ENCODE assay signal across 8 cellular contexts in the genomic region with DNA sequence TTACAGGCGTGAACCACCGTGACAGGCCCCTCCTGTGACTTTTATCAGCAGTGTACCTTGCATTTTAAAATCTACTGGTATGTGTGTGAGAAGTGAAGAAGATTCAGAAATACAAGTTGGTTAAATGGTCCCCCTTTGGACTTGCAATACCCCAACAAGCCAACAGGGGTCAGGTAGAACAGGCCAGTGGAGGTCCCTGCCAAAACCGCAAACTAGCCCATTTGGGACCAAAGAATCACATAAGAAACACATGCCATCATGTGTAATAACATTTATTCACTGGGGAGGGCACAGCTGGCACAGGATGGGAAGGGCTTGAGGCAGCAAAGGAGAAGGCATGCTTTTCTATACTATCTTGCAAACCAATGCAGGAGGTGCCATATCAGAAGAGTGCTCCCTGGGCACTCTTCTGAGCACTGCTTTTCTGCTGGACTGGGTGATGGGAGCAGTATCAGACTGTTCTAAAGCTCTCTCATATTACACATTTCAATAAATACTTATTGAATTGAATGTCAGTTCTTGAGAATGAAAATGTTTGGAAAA.
DNase-seq lines count a peak whose midpoint lies in the region; ATAC-seq and TF ChIP-seq lines count a peak whose summit lies in the region.

No MANE protein-coding gene starts in this region.

- H3K27me3 ChIP-seq in RWPE2 (ENCODE audit: insufficient read depth, poor library complexity, severe bottlenecking): no peaks in the 10 kb centered on the region
- H3K27me3 ChIP-seq in mammary epithelial cell (ENCODE audit: insufficient read depth, low read length): no peaks in the 10 kb centered on the region
- H3K27me3 ChIP-seq in mesenchymal stem cell (ENCODE audit: control insufficient read depth in 1 of 2, insufficient read depth in 1 of 2, low read length in 2 of 2): no peaks in the 10 kb centered on the region
- no peaks in the 10 kb centered on the region for H3K27me3 ChIP-seq in vagina

- H2BK12ac ChIP-seq in mesenchymal stem cell (ENCODE audit: low read length in 2 of 2): no peak overlapping the region

- in situ Hi-C loops in mammary epithelial cell (cut with MboI; ENCODE audit: low sequenced_read_pairs in 2 of 2): no loop called here

- no peak overlapping the region for H3K4ac ChIP-seq in mesenchymal stem cell (ENCODE audit: low read depth in 1 of 2, low read length in 2 of 2)

- H3K9me3 ChIP-seq in RWPE2 (ENCODE audit: severe bottlenecking): no peaks in the 10 kb centered on the region
- H3K9me3 ChIP-seq in mammary epithelial cell (replicated peaks; ENCODE audit: insufficient read depth, low read length): no peaks in the 10 kb centered on the region
- no peaks in the 10 kb centered on the region for H3K9me3 ChIP-seq in mesenchymal stem cell (ENCODE audit: control insufficient read depth, low read length)
- H3K9me3 ChIP-seq in vagina: no peaks in the 10 kb centered on the region

- dilution Hi-C loops in mammary epithelial cell (cut with HindIII; ENCODE audit: low sequenced_read_pairs): no loop called here

- H3K4me1 ChIP-seq in RWPE2 (ENCODE audit: insufficient read depth, poor library complexity, severe bottlenecking) (no peaks in the 10 kb centered on the region), mammary epithelial cell (ENCODE audit: insufficient read depth, low read length) (peaks cover 6% of the 10 kb centered on the region), mesenchymal stem cell (ENCODE audit: control insufficient read depth, insufficient read depth, low read depth, low read length) (peaks cover 2% of the 10 kb centered on the region), vagina (peaks cover 58% of the 10 kb centered on the region)

- CTCF ChIA-PET in mammary epithelial cell (lab: Charles Lee; ENCODE audit: low non-redundant PET): no interaction called here

- BruUV-seq in mammary epithelial cell (replicated peaks; lab: Mats Ljungman, UMichigan): no TSS peak

- WGBS in mammary epithelial cell (ENCODE audit: low coverage, missing lambda C conversion rate): 100% methylated on average over 3 of the region's 3 CpGs
- 86% methylated on average over 3 of the region's 3 CpGs for WGBS in mesenchymal stem cell

- no peak for ATAC-seq in RWPE2 (ENCODE audit: low read depth)
- ATAC-seq in HG03039 (IDR thresholded peaks at IDR 0.05; ENCODE audit: unreplicated experiment): no peak
- no peak for ATAC-seq in GM19324 (IDR thresholded peaks at IDR 0.05; ENCODE audit: low FRiP score, unreplicated experiment)

- H4K91ac ChIP-seq in mesenchymal stem cell (ENCODE audit: low read length): no peak overlapping the region

- no peak overlapping the region for H3K14ac ChIP-seq in mesenchymal stem cell (ENCODE audit: low read length in 2 of 2)

- no peak overlapping the region for H2AK5ac ChIP-seq in mesenchymal stem cell (ENCODE audit: low read length, severe bottlenecking)

- H3K4me3 ChIP-seq in RWPE2 (ENCODE audit: severe bottlenecking) (no peak overlapping the region), mammary epithelial cell (replicated peaks in 1 of 3; ENCODE audit: insufficient read depth in 1 of 3, low read depth in 2 of 3, low read length in 3 of 3) (no peak overlapping the region), mesenchymal stem cell (ENCODE audit: insufficient read depth in 1 of 2, low read depth in 1 of 2, low read length in 2 of 2) (no peak overlapping the region), vagina (no peak overlapping the region)

- TF ChIP-seq CTCF in RWPE2 (IDR thresholded peaks at IDR 0.05; ENCODE audit: poor library complexity, severe bottlenecking): peak; percentile 51
- TF ChIP-seq CTCF in mammary epithelial cell (conservative IDR thresholded peaks at IDR 0.05 in 1 of 2, IDR thresholded peaks at IDR 0.05 in 1 of 2; ENCODE audit: extremely low read depth in 1 of 2, insufficient read depth in 1 of 2, low read depth in 1 of 2, low read length in 2 of 2): peak; percentile 65 to 72
- peak in 1 of 3 experiments; percentile 50 for TF ChIP-seq CTCF in vagina (IDR thresholded peaks at IDR 0.05)

- H4K20me1 ChIP-seq in mammary epithelial cell (ENCODE audit: insufficient read depth, low read length): no peaks in the 10 kb centered on the region

- H3K79me1 ChIP-seq in mesenchymal stem cell (replicated peaks; ENCODE audit: low read length, poor library complexity, severe bottlenecking): peaks cover 11% of the 10 kb centered on the region

- no peak overlapping the region for H2BK5ac ChIP-seq in mesenchymal stem cell (ENCODE audit: low read depth, low read length, poor library complexity, severe bottlenecking)

- H3K27ac ChIP-seq in RWPE2 (ENCODE audit: poor library complexity, severe bottlenecking) (no peak overlapping the region), mammary epithelial cell (ENCODE audit: insufficient read depth, low read depth, low read length) (no peak overlapping the region), mesenchymal stem cell (ENCODE audit: low read length, poor library complexity, severe bottlenecking) (no peak overlapping the region), vagina (peak overlapping the region; percentile 29)

- H3K4me2 ChIP-seq in mammary epithelial cell (ENCODE audit: insufficient read depth, low read depth, low read length) (no peak overlapping the region), mesenchymal stem cell (ENCODE audit: low read length, poor library complexity, severe bottlenecking) (no peak overlapping the region)

- H2AFZ ChIP-seq in mammary epithelial cell (ENCODE audit: low read depth, low read length) (no peak overlapping the region), mesenchymal stem cell (ENCODE audit: low read depth, low read length) (no peak overlapping the region)

- H2BK120ac ChIP-seq in mesenchymal stem cell (ENCODE audit: low read depth, low read length): no peak overlapping the region

- no peaks in the 10 kb centered on the region for H3K36me3 ChIP-seq in RWPE2 (ENCODE audit: low read depth)
- H3K36me3 ChIP-seq in mammary epithelial cell (ENCODE audit: insufficient read depth, low read length): no peaks in the 10 kb centered on the region
- H3K36me3 ChIP-seq in mesenchymal stem cell (ENCODE audit: control insufficient read depth in 1 of 2, insufficient read depth in 2 of 2, low read depth in 1 of 2, low read length in 2 of 2): peaks cover 5 to 34% of the 10 kb centered on the region in 2 experiments
- H3K36me3 ChIP-seq in vagina: peaks cover 0 to 10% of the 10 kb centered on the region in 2 donors

- peak overlapping the region; percentile 71 for H2BK15ac ChIP-seq in mesenchymal stem cell (ENCODE audit: low read depth, poor library complexity, severe bottlenecking)

- no peak overlapping the region for H3K9ac ChIP-seq in mammary epithelial cell (ENCODE audit: insufficient read depth, low read length)
- H3K9ac ChIP-seq in mesenchymal stem cell (ENCODE audit: low read length): peak overlapping the region; percentile 48

- no peak overlapping the region for H4K8ac ChIP-seq in mesenchymal stem cell (ENCODE audit: low read length)

- TF ChIP-seq POLR2A in vagina (IDR thresholded peaks at IDR 0.05): no peak

- intact Hi-C loops in mammary epithelial cell (cut with micrococcal nuclease): loop anchor here (1.0 to 5.0 kb wide), 2 partner anchors 131 to 276 kb away; no protein-coding TSS in a partner anchor
- intact Hi-C loops in vagina (cut with DNase I): no loop called here

- H3K23ac ChIP-seq in mesenchymal stem cell (ENCODE audit: low read length in 2 of 2): no peak overlapping the region

- H3K79me2 ChIP-seq in mammary epithelial cell (ENCODE audit: insufficient read depth, low read length): peaks cover 10% of the 10 kb centered on the region

- no peak overlapping the region for H3K18ac ChIP-seq in mesenchymal stem cell (ENCODE audit: low read depth in 1 of 2, low read length in 2 of 2)

- DNase-seq in SKM-1 (lab: John Stamatoyannopoulos, UW; ENCODE audit: unreplicated experiment): peak; percentile 17
- no peak for DNase-seq in SKM-1 treated with dmso at 0.1 percent for 144 hours (lab: John Stamatoyannopoulos, UW; ENCODE audit: unreplicated experiment)
- no peak for DNase-seq in RWPE2 (ENCODE audit: low spot score)
- no peak for DNase-seq in mammary epithelial cell
- DNase-seq in mesenchymal stem cell: no peak
- peak in 1 of 2 donors; percentile 85 for DNase-seq in vagina (ENCODE audit: extremely low spot score in 2 of 2)
